In the genomic region with DNA sequence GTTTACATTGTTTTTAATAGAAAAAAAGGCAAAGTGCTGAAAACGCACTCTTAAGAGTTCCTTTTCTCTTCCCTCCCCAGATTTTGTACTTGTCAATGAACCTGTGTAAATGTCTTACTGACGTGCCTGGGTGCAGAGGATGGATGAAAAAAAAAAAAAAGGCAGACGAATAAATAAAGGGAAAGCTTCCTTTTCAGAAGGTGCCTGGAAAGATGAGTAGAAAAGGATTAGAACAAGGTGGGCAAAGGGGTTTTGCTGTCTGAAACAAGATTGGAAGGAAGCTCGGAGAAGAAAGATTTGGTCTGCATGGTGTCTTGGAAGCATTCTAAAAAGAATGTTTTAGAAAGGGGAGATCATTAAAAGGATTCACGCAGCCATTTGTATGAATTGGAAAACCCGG, we compare ENCODE assay signal across 25 cellular contexts.
DNase-seq lines count a peak whose midpoint lies in the region; ATAC-seq and TF ChIP-seq lines count a peak whose summit lies in the region.
"Had no signal": no experiment of that assay in that cellular context is flagged by ENCODE, and none has a peak within 500 bp of the region (broad histone marks: within the 10 kb centered on the region; RNA-seq: fewer than 3 reads in every experiment).

No MANE protein-coding gene starts in this region.

- H3K4me1 ChIP-seq in adrenal gland (replicated peaks in 1 of 2) (peaks cover 20 to 44% of the 10 kb centered on the region in 2 donors), smooth muscle cell (ENCODE audit: low read depth) (peaks cover 23% of the 10 kb centered on the region)
- H3K4me1 ChIP-seq: BLaER1 had no signal

- peak overlapping the region; percentile 22 for H3K9ac ChIP-seq in smooth muscle cell (ENCODE audit: low read depth)
- H3K9ac ChIP-seq: BLaER1 had no signal

- H3K9me3 ChIP-seq in adrenal gland (replicated peaks in 1 of 3) (no peaks in the 10 kb centered on the region), smooth muscle cell (replicated peaks; ENCODE audit: low read depth) (no peaks in the 10 kb centered on the region)
- H3K9me3 ChIP-seq: gastroesophageal sphincter, HAP-1, thoracic aorta had no signal

- peak overlapping the region; percentile 2 for H2AFZ ChIP-seq in smooth muscle cell (ENCODE audit: low read depth)

- no peaks in the 10 kb centered on the region for H3K36me3 ChIP-seq in adrenal gland (replicated peaks in 1 of 2)
- H3K36me3 ChIP-seq in smooth muscle cell (ENCODE audit: low read depth) = no peaks in the 10 kb centered on the region
- H3K36me3 ChIP-seq: BLaER1, gastroesophageal sphincter, HAP-1, Peyer's patch, thoracic aorta, WERI-Rb-1 had no signal

- no peak for TF ChIP-seq POLR2A in adrenal gland (IDR thresholded peaks at IDR 0.05)

- peak overlapping the region; percentile 54 to 82 (median 64) for H3K27ac ChIP-seq in adrenal gland
- H3K27ac ChIP-seq in cingulate gyrus (ENCODE audit: low read depth, low read length) = peak overlapping the region; percentile 90
- H3K27ac ChIP-seq in smooth muscle cell (ENCODE audit: low read depth) = peak overlapping the region; percentile 97
- H3K27ac ChIP-seq: BLaER1, gastroesophageal sphincter, Peyer's patch, thoracic aorta, WERI-Rb-1 had no signal

- H3K4me3 ChIP-seq in adrenal gland = peak overlapping the region in 1 of 4 donors; percentile 35
- no peak overlapping the region for H3K4me3 ChIP-seq in smooth muscle cell
- H3K4me3 ChIP-seq: BLaER1, gastroesophageal sphincter, HAP-1, Peyer's patch, thoracic aorta had no signal

- peak overlapping the region; percentile 40 for H3K4me2 ChIP-seq in smooth muscle cell
- H3K4me2 ChIP-seq: BLaER1 had no signal

- no peak for TF ChIP-seq CTCF in adrenal gland (IDR thresholded peaks at IDR 0.05)
- no peak for TF ChIP-seq CTCF in smooth muscle cell (IDR thresholded peaks at IDR 0.05; ENCODE audit: borderline replicate concordance, insufficient read depth, poor library complexity, severe bottlenecking)

- H3K27me3 ChIP-seq in adrenal gland (no peaks in the 10 kb centered on the region), smooth muscle cell (ENCODE audit: low read depth) (no peaks in the 10 kb centered on the region)
- H3K27me3 ChIP-seq: BLaER1, gastroesophageal sphincter, Peyer's patch had no signal

- no peaks in the 10 kb centered on the region for H4K20me1 ChIP-seq in smooth muscle cell (ENCODE audit: low read depth)
- H4K20me1 ChIP-seq: BLaER1 had no signal

- H3K79me2 ChIP-seq in smooth muscle cell (ENCODE audit: low read depth) = no peaks in the 10 kb centered on the region

- no peak for ATAC-seq in GM18870 (IDR thresholded peaks at IDR 0.05; ENCODE audit: unreplicated experiment)
- no peak for ATAC-seq in HG02981 (IDR thresholded peaks at IDR 0.05; ENCODE audit: unreplicated experiment)
- ATAC-seq: natural killer cell treated with Interleukin-12 subunit alpha and Interleukin-12 subunit beta and Interleukin-15 and Interleukin-18, amount 100 ng/mL, for 72 hours; sciatic nerve; stimulated activated memory B cell treated with anti-CD40 and anti-IgM and Interleukin-4, amounts not matched to agents 10 μg/mL and 1 μg/mL and 100 μg/mL, for 72 hours had no signal

- DNase-seq in adrenal gland (no peak), midbrain (lab: John Stamatoyannopoulos, UW) (peak; percentile 50), smooth muscle cell (lab: John Stamatoyannopoulos, UW; ENCODE audit: unreplicated experiment) (no peak)
- DNase-seq in activated CD4-positive, alpha-beta T cell treated with anti-CD3 and anti-CD28 coated beads for 48 hours = no peak
- DNase-seq: activated CD4-positive, alpha-beta T cell treated with anti-CD3 and anti-CD28 coated beads, Interleukin-2, amount 10 ng/mL, durations not matched to agents 7 days and 5 days; activated gamma-delta T cell treated with Interleukin-2 at 50 U/mL for 16 hours; activated T-cell treated with anti-CD3 and anti-CD28 coated beads, Interleukin-2, amount 50 U/mL, for 24 hours; dermis blood vessel endothelial cell; IMR-90; NCI-H187 treated with DMSO at 0.1 percent for 48 hours; Peyer's patch; stimulated activated CD4-positive, alpha-beta T cell treated with anti-CD3 and anti-CD28 coated beads, Interleukin-4, amount 100 ng/mL, for 4 hours; SW 1271; T-helper 9 cell; WERI-Rb-1 had no signal

- peaks cover 13% of the 10 kb centered on the region for H3F3A ChIP-seq in smooth muscle cell (ENCODE audit: low read depth)

- intact Hi-C loops in adrenal gland (cut with DNase I) = no loop called here

- 35 to 45% (median 43%) methylated on average over 6 of the region's 6 CpGs for WGBS in adrenal gland, 4 donors
- WGBS in smooth muscle cell (ENCODE audit: low lambda C conversion rate) = 93% methylated on average over 6 of the region's 6 CpGs
